Comparison of ENCODE assay signal across 8 cellular contexts in genomic region chr18:63788447-63789096, GRCh38. TPM values are rescaled to one million over a fixed set of nuclear protein-coding genes. Genes with fewer than 3 reads are reported as not detected.
A peak's percentile ranks its signal among the peaks of the same experiment; 100 is the strongest.
DNase-seq lines count a peak whose midpoint lies in the region; ATAC-seq and TF ChIP-seq lines count a peak whose summit lies in the region.

No MANE protein-coding gene starts in this region.

- no peaks in the 10 kb centered on the region for H3K4me1 Mint-ChIP-seq in CD4-positive, CD25-positive, alpha-beta regulatory T cell

- no peaks in the 10 kb centered on the region for H3K9me3 ChIP-seq in CD4-positive, CD25-positive, alpha-beta regulatory T cell (ENCODE audit: control insufficient read depth in 2 of 2, low read length in 2 of 2)

- H3K36me3 ChIP-seq in CD4-positive, CD25-positive, alpha-beta regulatory T cell (ENCODE audit: control insufficient read depth, insufficient read depth, low read length) = no peaks in the 10 kb centered on the region

- CTCF ChIA-PET in GM10248 (lab: Yijun Ruan, JAX) = interaction anchor here (1.7 to 1.8 kb wide), 2 partner anchors 12 to 15 kb away, joined by 4 to 7 read pairs; no protein-coding TSS in a partner anchor

- TF ChIP-seq CTCF in epithelial cell of esophagus (IDR thresholded peaks at IDR 0.05; ENCODE audit: insufficient read depth, low read depth, low read length, missing control alignments) = no peak
- TF ChIP-seq CTCF in GM10248 (IDR thresholded peaks at IDR 0.05; ENCODE audit: control extremely low read depth, extremely low read depth, low read depth, missing control alignments) = no peak

- peak; percentile 81 to 82 for ATAC-seq in CD4-positive, CD25-positive, alpha-beta regulatory T cell (ENCODE audit: low read depth in 2 of 2)
- ATAC-seq in HG02981 (IDR thresholded peaks at IDR 0.05; ENCODE audit: unreplicated experiment) = peak; percentile 76
- no peak for ATAC-seq in GM21360 (IDR thresholded peaks at IDR 0.05; ENCODE audit: unreplicated experiment)

- H3K4me1 ChIP-seq in CD4-positive, CD25-positive, alpha-beta regulatory T cell (ENCODE audit: control insufficient read depth, insufficient read depth, low read length, poor library complexity, severe bottlenecking) = no peaks in the 10 kb centered on the region

- H3K4me3 ChIP-seq in CD4-positive, CD25-positive, alpha-beta regulatory T cell (ENCODE audit: low read depth, low read length) = no peak overlapping the region
- no peak overlapping the region for H3K4me3 ChIP-seq in epithelial cell of esophagus (ENCODE audit: low read length)

- peaks cover 4% of the 10 kb centered on the region for H3K27me3 Mint-ChIP-seq in CD4-positive, CD25-positive, alpha-beta regulatory T cell

- POLR2A ChIA-PET in GM10248 (lab: Yijun Ruan, JAX) = no interaction called here

- no peak overlapping the region for H3K4me3 Mint-ChIP-seq in CD4-positive, CD25-positive, alpha-beta regulatory T cell

- peak in 1 of 3 donors; percentile 58 for DNase-seq in CD4-positive, CD25-positive, alpha-beta regulatory T cell
- DNase-seq in SW480 (ENCODE audit: low spot score) (peak; percentile 36), epithelial cell of esophagus (ENCODE audit: low read depth) (peak; percentile 98), GM10248 (ENCODE audit: extremely low spot score) (no peak), NCI-H1436 treated with DMSO at 0.1 percent for 48 hours (lab: John Stamatoyannopoulos, UW) (no peak)
- DNase-seq in stimulated activated CD8-positive, alpha-beta memory T cell treated with anti-CD3 and anti-CD28 coated beads, Interleukin-15, amount 100 ng/mL, for 4 hours (ENCODE audit: low read depth in 2 of 2) = peak; percentile 23 to 46

- no peak overlapping the region for H3K27ac Mint-ChIP-seq in CD4-positive, CD25-positive, alpha-beta regulatory T cell

- H3K27ac ChIP-seq in CD4-positive, CD25-positive, alpha-beta regulatory T cell (ENCODE audit: insufficient read depth, low read length, poor library complexity, severe bottlenecking) = no peak overlapping the region

- H3K27me3 ChIP-seq in CD4-positive, CD25-positive, alpha-beta regulatory T cell (ENCODE audit: control insufficient read depth, insufficient read depth, low read length) = no peaks in the 10 kb centered on the region

- H3K9me3 Mint-ChIP-seq in CD4-positive, CD25-positive, alpha-beta regulatory T cell = no peaks in the 10 kb centered on the region

- H3K36me3 Mint-ChIP-seq in CD4-positive, CD25-positive, alpha-beta regulatory T cell = no peaks in the 10 kb centered on the region

RNA-seq across cellular contexts. Expression of gene SERPINB7, which starts 13.4 kb away (rescaled TPM):
- total RNA-seq in CD4-positive, CD25-positive, alpha-beta regulatory T cell = not detected
- not detected for polyA plus RNA-seq in CD4-positive, CD25-positive, alpha-beta regulatory T cell

Comparison
In these comparisons a context has a peak if more than half of its experiments do, and no peak if none do; other contexts are left out.
1. DNase-seq: peak in SW480 (single experiment), epithelial cell of esophagus (single experiment) and stimulated activated CD8-positive, alpha-beta memory T cell treated with anti-CD3 and anti-CD28 coated beads, Interleukin-15, amount 100 ng/mL, for 4 hours (2 of 2); none in GM10248 (single experiment) and NCI-H1436 treated with DMSO at 0.1 percent for 48 hours (single experiment).